In the genomic region with DNA sequence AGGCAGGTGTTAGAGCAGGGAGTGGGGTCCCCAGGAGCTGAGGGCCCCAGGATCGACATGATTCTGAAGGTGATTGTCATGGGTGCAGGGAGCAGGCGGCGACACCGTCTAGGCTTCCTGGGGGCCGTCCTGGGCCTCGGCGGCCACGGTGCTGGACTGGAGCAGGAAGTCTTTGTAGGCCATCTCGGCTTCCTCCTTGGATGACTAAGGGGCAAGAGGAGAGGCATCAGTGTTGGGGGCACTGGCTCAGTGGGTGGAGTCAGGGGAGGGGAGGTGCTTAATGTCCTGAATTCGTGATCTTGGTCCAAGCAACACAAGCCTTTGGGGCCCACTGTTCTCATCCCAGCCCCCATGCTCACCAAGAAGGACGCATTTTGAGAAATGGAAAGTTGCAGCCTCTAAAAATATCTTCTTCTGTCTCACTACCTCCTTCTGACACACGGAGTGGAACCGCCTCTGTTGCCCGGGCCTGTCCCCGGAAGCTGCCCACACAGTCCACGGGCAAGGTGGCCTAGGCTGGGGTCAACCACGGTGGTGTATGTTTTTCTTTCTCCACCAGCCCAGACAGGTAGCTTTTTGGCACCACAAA, we compare ENCODE assay signal across 8 cellular contexts. TPM values are rescaled to one million over a fixed set of nuclear protein-coding genes. Genes with fewer than 3 reads are reported as not detected.
A peak's percentile ranks its signal among the peaks of the same experiment; 100 is the strongest.
DNase-seq lines count a peak whose midpoint lies in the region; ATAC-seq lines count a peak whose summit lies in the region.

No MANE protein-coding gene starts in this region.

- no peaks in the 10 kb centered on the region for H3K27me3 Mint-ChIP-seq in activated CD8-positive, alpha-beta T cell treated with anti-CD3 and anti-CD28 coated beads, Interleukin-2, amount 10 ng/mL, durations not matched to agents 7 days and 5 days (ENCODE audit: low read depth)
- no peaks in the 10 kb centered on the region for H3K27me3 Mint-ChIP-seq in stimulated activated naive CD8-positive, alpha-beta T cell treated with anti-CD3 and anti-CD28 coated beads, Interleukin-15, amount 100 ng/mL, for 72 hours

- peak overlapping the region; percentile 40 for H3K4me3 Mint-ChIP-seq in activated CD8-positive, alpha-beta T cell treated with anti-CD3 and anti-CD28 coated beads, Interleukin-2, amount 10 ng/mL, durations not matched to agents 7 days and 5 days
- H3K4me3 Mint-ChIP-seq in stimulated activated naive CD8-positive, alpha-beta T cell treated with anti-CD3 and anti-CD28 coated beads, Interleukin-15, amount 100 ng/mL, for 72 hours, result peak overlapping the region; percentile 68 to 71

- ATAC-seq in GM18870 (IDR thresholded peaks at IDR 0.05; ENCODE audit: unreplicated experiment) (peak; percentile 80), HG02981 (IDR thresholded peaks at IDR 0.05; ENCODE audit: unreplicated experiment) (peak; percentile 72)
- ATAC-seq in activated CD8-positive, alpha-beta T cell treated with anti-CD3 and anti-CD28 coated beads, Interleukin-2, amount 10 ng/mL, durations not matched to agents 7 days and 5 days, result peak; percentile 37
- peak; percentile 59 for ATAC-seq in stimulated activated naive CD8-positive, alpha-beta T cell treated with anti-CD3 and anti-CD28 coated beads, Interleukin-15, amount 100 ng/mL, for 72 hours

- peaks cover 50% of the 10 kb centered on the region for H3K4me1 Mint-ChIP-seq in activated CD8-positive, alpha-beta T cell treated with anti-CD3 and anti-CD28 coated beads, Interleukin-2, amount 10 ng/mL, durations not matched to agents 7 days and 5 days (ENCODE audit: low read depth)
- peaks cover 51% of the 10 kb centered on the region for H3K4me1 Mint-ChIP-seq in stimulated activated naive CD8-positive, alpha-beta T cell treated with anti-CD3 and anti-CD28 coated beads, Interleukin-15, amount 100 ng/mL, for 72 hours

- DNase-seq in Ammon's horn (ENCODE audit: low spot score), result peak; percentile 43
- DNase-seq in activated CD8-positive, alpha-beta T cell treated with anti-CD3 and anti-CD28 coated beads, Interleukin-2, amount 10 ng/mL, durations not matched to agents 7 days and 5 days, result peak; percentile 41
- peak in 1 of 2 donors; percentile 68 for DNase-seq in stimulated activated naive CD8-positive, alpha-beta T cell treated with anti-CD3 and anti-CD28 coated beads, Interleukin-15, amount 100 ng/mL, for 72 hours
- no peak for DNase-seq in midbrain (lab: John Stamatoyannopoulos, UW)
- DNase-seq in islet precursor cell, result no peak
- DNase-seq in retina, result no peak

- CTCF ChIA-PET in activated CD8-positive, alpha-beta T cell treated with anti-CD3 and anti-CD28 coated beads, Interleukin-2, amount 10 ng/mL, durations not matched to agents 7 days and 5 days (lab: Charles Lee), result interaction anchor here (0.8 to 15.0 kb wide), 14 partner anchors 8 to 266 kb away, joined by 3 to 281 read pairs (median 8); partner anchors contain the start of genes FCMR and PIGR

- POLR2A ChIA-PET in activated CD8-positive, alpha-beta T cell treated with anti-CD3 and anti-CD28 coated beads, Interleukin-2, amount 10 ng/mL, durations not matched to agents 7 days and 5 days (lab: Charles Lee), result interaction anchor here (1.4 to 2.3 kb wide), 2 partner anchors 9 to 11 kb away, joined by 3 to 15 read pairs; partner anchors contain the start of gene FCMR

- H3K9me3 Mint-ChIP-seq in activated CD8-positive, alpha-beta T cell treated with anti-CD3 and anti-CD28 coated beads, Interleukin-2, amount 10 ng/mL, durations not matched to agents 7 days and 5 days (ENCODE audit: insufficient read depth), result no peaks in the 10 kb centered on the region
- no peaks in the 10 kb centered on the region for H3K9me3 Mint-ChIP-seq in stimulated activated naive CD8-positive, alpha-beta T cell treated with anti-CD3 and anti-CD28 coated beads, Interleukin-15, amount 100 ng/mL, for 72 hours

- no peaks in the 10 kb centered on the region for H3K36me3 Mint-ChIP-seq in activated CD8-positive, alpha-beta T cell treated with anti-CD3 and anti-CD28 coated beads, Interleukin-2, amount 10 ng/mL, durations not matched to agents 7 days and 5 days (ENCODE audit: low read depth)

- peak overlapping the region; percentile 85 for H3K27ac Mint-ChIP-seq in activated CD8-positive, alpha-beta T cell treated with anti-CD3 and anti-CD28 coated beads, Interleukin-2, amount 10 ng/mL, durations not matched to agents 7 days and 5 days
- H3K27ac Mint-ChIP-seq in stimulated activated naive CD8-positive, alpha-beta T cell treated with anti-CD3 and anti-CD28 coated beads, Interleukin-15, amount 100 ng/mL, for 72 hours, result peak overlapping the region; percentile 89 to 95

RNA-seq across cellular contexts. Expression of gene FCMR, which starts 8.6 kb away (rescaled TPM):
- 10 to 100 TPM; 51.5 to 56.8 TPM for total RNA-seq in activated CD8-positive, alpha-beta T cell treated with anti-CD3 and anti-CD28 coated beads, Interleukin-2, amount 10 ng/mL, durations not matched to agents 7 days and 5 days

RNA-seq across cellular contexts. Expression of gene PIGR, which starts 16.0 kb away (rescaled TPM):
- not detected for total RNA-seq in activated CD8-positive, alpha-beta T cell treated with anti-CD3 and anti-CD28 coated beads, Interleukin-2, amount 10 ng/mL, durations not matched to agents 7 days and 5 days

RNA-seq across cellular contexts. Expression of gene IL24, which starts 33.1 kb away (rescaled TPM):
- total RNA-seq in activated CD8-positive, alpha-beta T cell treated with anti-CD3 and anti-CD28 coated beads, Interleukin-2, amount 10 ng/mL, durations not matched to agents 7 days and 5 days, result not detected

RNA-seq across cellular contexts. Expression of gene FCAMR, which starts 40.0 kb away (rescaled TPM):
- not detected for total RNA-seq in activated CD8-positive, alpha-beta T cell treated with anti-CD3 and anti-CD28 coated beads, Interleukin-2, amount 10 ng/mL, durations not matched to agents 7 days and 5 days

Comparison
In these comparisons a context has a peak if more than half of its experiments do, and no peak if none do; other contexts are left out.
1. DNase-seq: peak in Ammon's horn (single experiment) and activated CD8-positive, alpha-beta T cell treated with anti-CD3 and anti-CD28 coated beads, Interleukin-2, amount 10 ng/mL, durations not matched to agents 7 days and 5 days (single experiment); none in midbrain (single experiment), islet precursor cell (single experiment) and retina (single experiment).
2. Peak in every context shown above with its lines, with median percentiles within 50 percentile points of each other: ATAC-seq.